8 cellular contexts compared by ENCODE assay signal in genomic region chr9:33167084-33167948, GRCh38. TPM values are rescaled to one million over a fixed set of nuclear protein-coding genes. Genes with fewer than 3 reads are reported as not detected.
DNase-seq lines count a peak whose midpoint lies in the region; ATAC-seq lines count a peak whose summit lies in the region.

TSS of gene B4GALT1 (minus strand) at chr9:33167336. CDS start at chr9:33167169, 167 bp downstream.

- peaks cover 63% of the 10 kb centered on the region for H3K4me1 ChIP-seq in mononuclear cell (ENCODE audit: insufficient read depth, low read length)

- no peaks in the 10 kb centered on the region for H3K9me3 ChIP-seq in mononuclear cell (ENCODE audit: low read depth, low read length)

- H3K27me3 ChIP-seq in mononuclear cell (ENCODE audit: insufficient read depth, low read length) = no peaks in the 10 kb centered on the region

- H3K4me3 ChIP-seq in mononuclear cell (ENCODE audit: low read length) = peak within 1 kb of the TSS; percentile 91

- ATAC-seq in GM21515 (IDR thresholded peaks at IDR 0.05; ENCODE audit: unreplicated experiment) = peak; percentile 59

- DNase-seq in DMS 273 (lab: John Stamatoyannopoulos, UW; ENCODE audit: unreplicated experiment) = peak; percentile 95
- DNase-seq in HuH-7 (ENCODE audit: low spot score) = peak; percentile 73
- peak; percentile 95 for DNase-seq in OCI-M1 (lab: John Stamatoyannopoulos, UW)
- DNase-seq in activated T-cell treated with anti-CD3 and anti-CD28 coated beads for 24 hours (ENCODE audit: low read depth) = peak; percentile 95
- DNase-seq in epidermal melanocyte (ENCODE audit: insufficient read length, low spot score) = peak; percentile 86
- peak; percentile 98 to 99 for DNase-seq in stimulated activated CD8-positive, alpha-beta memory T cell treated with anti-CD3 and anti-CD28 coated beads, Interleukin-2, amount 100 ng/mL, for 48 hours (ENCODE audit: low read depth in 2 of 2)

RNA-seq across cellular contexts. Expression of gene B4GALT1, which starts in this region (rescaled TPM):
- total RNA-seq in mononuclear cell = 62.5 TPM

Comparison
In these comparisons a context has a peak if more than half of its experiments do, and no peak if none do; other contexts are left out.
1. Peak in every context shown above with its lines: DNase-seq, ATAC-seq and H3K4me3 ChIP-seq.